1 cellular context compared by ENCODE assay signal in genomic region chr1:151988405-151988851, GRCh38.
TF ChIP-seq lines count a peak whose summit lies in the region.

No MANE protein-coding gene starts in this region.

TF ChIP-seq in K562, 482 proteins besides CTCF, POLR2A, EP300 and RAD21 (continued from another document and continues in another):
- TF ChIP-seq ZNF639 (CRISPR knock-in tag; conservative IDR thresholded peaks at IDR 0.05 in 1 of 2, IDR thresholded peaks at IDR 0.05 in 1 of 2) (peak in 1 of 2 experiments; percentile 61; a peak in 1 of 4 replicates), NFE2 (IDR thresholded peaks at IDR 0.05; ENCODE audit: low read depth) (peak; percentile 65), POLR2AphosphoS5 (IDR thresholded peaks at IDR 0.05; ENCODE audit: control insufficient read depth, insufficient read depth, low read depth, low read length) (peak; percentile 52; the same call in 1 of the 2 replicates), SMAD4 (CRISPR knock-in tag; conservative IDR thresholded peaks at IDR 0.05) (peak; percentile 75), KLF16 (IDR thresholded peaks at IDR 0.05) (peak; percentile 90), FOXM1 (IDR thresholded peaks at IDR 0.05; ENCODE audit: low read depth) (peak; percentile 57; the same call in 1 of the 2 replicates), FOXM1 (CRISPR knock-in tag; IDR thresholded peaks at IDR 0.05; ENCODE audit: low read depth) (no peak), CC2D1A (IDR thresholded peaks at IDR 0.05) (0 out of 2 replicates have a peak, but pooled peaks have one; percentile 16), JUN (IDR thresholded peaks at IDR 0.05; ENCODE audit: borderline replicate concordance, low read depth, low read length) (peak; percentile 82; the same call in 1 of the 2 replicates), JUN (CRISPR knock-in tag; IDR thresholded peaks at IDR 0.05; ENCODE audit: borderline replicate concordance) (no peak), SOX6 (IDR thresholded peaks at IDR 0.05) (peak; percentile 87), CREM (IDR thresholded peaks at IDR 0.05; ENCODE audit: low read depth) (peak; percentile 20; the same call in 1 of the 2 replicates), ZNF584 (CRISPR knock-in tag; IDR thresholded peaks at IDR 0.05; ENCODE audit: low read depth) (0 out of 2 replicates have a peak, but pooled peaks have one; percentile 42), KDM5B (IDR thresholded peaks at IDR 0.05; ENCODE audit: insufficient replicate concordance, low read depth, low read length) (peak; percentile 11), ATF7 (IDR thresholded peaks at IDR 0.05) (0 out of 2 replicates have a peak, but pooled peaks have one; percentile 47), HDAC3 (IDR thresholded peaks at IDR 0.05; ENCODE audit: borderline replicate concordance, partially characterized antibody) (peak; percentile 77), ATF3 (IDR thresholded peaks at IDR 0.05) (peak; percentile 94), ATF3 (CRISPR knock-in tag; conservative IDR thresholded peaks at IDR 0.05) (no peak; the same call in 1 of the 2 replicates), TBL1XR1 (IDR thresholded peaks at IDR 0.05; ENCODE audit: low read length in 2 of 2) (peak in 1 of 2 experiments; percentile 81; a peak in 2 of 4 replicates), MLLT1 (IDR thresholded peaks at IDR 0.05) (no peak), YBX1 (IDR thresholded peaks at IDR 0.05) (no peak), MAFK (IDR thresholded peaks at IDR 0.05; ENCODE audit: low read length) (no peak), SNIP1 (IDR thresholded peaks at IDR 0.05; ENCODE audit: low read depth) (no peak), CEBPG (CRISPR knock-in tag; IDR thresholded peaks at IDR 0.05) (peak; percentile 67), CEBPG (tag; conservative IDR thresholded peaks at IDR 0.05 in 1 of 2, IDR thresholded peaks at IDR 0.05 in 1 of 2) (peak; percentile 37 to 88; a peak in 2 of 4 replicates), HMGN3 (IDR thresholded peaks at IDR 0.05; ENCODE audit: borderline replicate concordance, extremely low read depth, insufficient read length, low read depth, low read length) (peak; percentile 83), ZNF75A (CRISPR knock-in tag; IDR thresholded peaks at IDR 0.05) (no peak), STAT5A (IDR thresholded peaks at IDR 0.05; ENCODE audit: borderline replicate concordance, low read length) (peak; percentile 76), NR4A1 (CRISPR knock-in tag; IDR thresholded peaks at IDR 0.05) (no peak), NR4A1 (tag; IDR thresholded peaks at IDR 0.05) (peak; percentile 74; the same call in 1 of the 2 replicates), THAP12 (CRISPR knock-in tag; IDR thresholded peaks at IDR 0.05) (no peak), KDM1A (IDR thresholded peaks at IDR 0.05) (peak; percentile 100), BRD4 (IDR thresholded peaks at IDR 0.05) (no peak), FOS (IDR thresholded peaks at IDR 0.05; ENCODE audit: extremely low read depth, insufficient read length) (peak; percentile 31), CHAMP1 (IDR thresholded peaks at IDR 0.05) (0 out of 2 replicates have a peak, but pooled peaks have one; percentile 35), TBP (optimal IDR thresholded peaks at IDR 0.05; ENCODE audit: low read depth, low read length) (no peak), PHTF2 (CRISPR knock-in tag; IDR thresholded peaks at IDR 0.05) (no peak), CCNT2 (IDR thresholded peaks at IDR 0.05; ENCODE audit: borderline replicate concordance, extremely low read depth, insufficient read length, low read depth, low read length) (peak; percentile 93), CBFA2T3 (IDR thresholded peaks at IDR 0.05) (peak; percentile 96), BCOR (IDR thresholded peaks at IDR 0.05) (peak; percentile 73; the same call in 1 of the 2 replicates), SMAD2 (IDR thresholded peaks at IDR 0.05; ENCODE audit: low read depth, low read length) (no peak), CREB1 (IDR thresholded peaks at IDR 0.05) (peak; percentile 15; the same call in 1 of the 2 replicates), CREB1 (CRISPR knock-in tag; IDR thresholded peaks at IDR 0.05) (no peak), PYGO2 (tag; IDR thresholded peaks at IDR 0.05) (0 out of 2 replicates have a peak, but pooled peaks have one; percentile 26), DDX20 (tag; IDR thresholded peaks at IDR 0.05; ENCODE audit: low read depth) (0 out of 2 replicates have a peak, but pooled peaks have one; percentile 72), HMBOX1 (IDR thresholded peaks at IDR 0.05) (peak; percentile 62), TEAD2 (tag; IDR thresholded peaks at IDR 0.05) (peak; percentile 88), ZEB2 (IDR thresholded peaks at IDR 0.05) (peak; percentile 81), MNT (conservative IDR thresholded peaks at IDR 0.05) (peak; percentile 28 to 64; a peak in 2 of 4 replicates), FOXK2 (conservative IDR thresholded peaks at IDR 0.05 in 1 of 2, IDR thresholded peaks at IDR 0.05 in 1 of 2; ENCODE audit: low read depth in 2 of 2) (peak in 1 of 2 experiments; percentile 24; a peak in 1 of 4 replicates), HDAC1 (IDR thresholded peaks at IDR 0.05) (peak; percentile 81 to 99; a peak in 3 of 4 replicates), NCOR1 (IDR thresholded peaks at IDR 0.05) (peak; percentile 81), PKNOX1 (IDR thresholded peaks at IDR 0.05) (peak; percentile 91), SMARCE1 (IDR thresholded peaks at IDR 0.05) (peak; percentile 94), HMG20A (CRISPR knock-in tag; conservative IDR thresholded peaks at IDR 0.05) (peak; percentile 89), PBX2 (CRISPR knock-in tag; IDR thresholded peaks at IDR 0.05; ENCODE audit: low read depth) (no peak), PBX2 (tag; conservative IDR thresholded peaks at IDR 0.05; ENCODE audit: low read depth) (peak; percentile 93), DMBX1 (CRISPR knock-in tag; IDR thresholded peaks at IDR 0.05; ENCODE audit: borderline replicate concordance) (peak; percentile 70)
